In genomic region chr19:11420894-11421606, GRCh38 we compare ENCODE assay signal across 6 cellular contexts. TPM values are rescaled to one million over a fixed set of nuclear protein-coding genes. Genes with fewer than 3 reads are reported as not detected.
A peak's percentile ranks its signal among the peaks of the same experiment; 100 is the strongest.
DNase-seq lines count a peak whose midpoint lies in the region; ATAC-seq lines count a peak whose summit lies in the region.

No MANE protein-coding gene starts in this region.

- ATAC-seq in activated T-cell treated with anti-CD3 and anti-CD28 coated beads, Interleukin-2, amount 50 U/mL, for 72 hours (replicated peaks in 1 of 2): peak in 1 of 2 donors; percentile 12
- no peak for ATAC-seq in HG02840 (IDR thresholded peaks at IDR 0.05; ENCODE audit: low FRiP score, unreplicated experiment)

- H3K9ac ChIP-seq in iPS-18a (ENCODE audit: low read length): peak overlapping the region; percentile 21

- no peaks in the 10 kb centered on the region for H3K9me3 Mint-ChIP-seq in activated T-cell treated with anti-CD3 and anti-CD28 coated beads, Interleukin-2, amount 50 U/mL, for 72 hours

- peak overlapping the region; percentile 72 to 84 for H3K4me3 Mint-ChIP-seq in activated T-cell treated with anti-CD3 and anti-CD28 coated beads, Interleukin-2, amount 50 U/mL, for 72 hours

- H3K9me3 ChIP-seq in iPS-18a (ENCODE audit: control insufficient read depth, low read depth, low read length): no peaks in the 10 kb centered on the region

- no peak for DNase-seq in activated T-cell treated with anti-CD3 and anti-CD28 coated beads, Interleukin-2, amount 50 U/mL, for 72 hours
- no peak for DNase-seq in activated T-cell treated with anti-CD3 and anti-CD28 coated beads, Interleukin-2, amount 50 U/mL, for 48 hours
- DNase-seq in ureter (ENCODE audit: low spot score): no peak

- H3K27ac ChIP-seq in iPS-18a (ENCODE audit: low read length): no peak overlapping the region
- H3K27ac ChIP-seq in urinary bladder (ENCODE audit: low read depth): no peak overlapping the region

- peak overlapping the region; percentile 61 for H3K4me3 ChIP-seq in iPS-18a (ENCODE audit: low read length)
- H3K4me3 ChIP-seq in urinary bladder (ENCODE audit: low read depth, low read length): peak overlapping the region; percentile 29

- H3K36me3 ChIP-seq in iPS-18a (ENCODE audit: control insufficient read depth, low read depth, low read length): no peaks in the 10 kb centered on the region
- H3K36me3 ChIP-seq in urinary bladder (ENCODE audit: insufficient read depth): no peaks in the 10 kb centered on the region

- WGBS in urinary bladder: 22% methylated on average over 28 of the region's 28 CpGs

- peaks cover 69% of the 10 kb centered on the region for H3K27me3 Mint-ChIP-seq in activated T-cell treated with anti-CD3 and anti-CD28 coated beads, Interleukin-2, amount 50 U/mL, for 72 hours (ENCODE audit: low read depth)

- H3K4me1 ChIP-seq in iPS-18a (ENCODE audit: control insufficient read depth, low read depth, low read length) (peaks cover 3% of the 10 kb centered on the region), urinary bladder (ENCODE audit: insufficient read depth) (no peaks in the 10 kb centered on the region)

- H3K27ac Mint-ChIP-seq in activated T-cell treated with anti-CD3 and anti-CD28 coated beads, Interleukin-2, amount 50 U/mL, for 72 hours: no peak overlapping the region

- peaks cover 42% of the 10 kb centered on the region for H3K27me3 ChIP-seq in iPS-18a (ENCODE audit: control insufficient read depth, insufficient read depth, low read length)

- peaks cover 43% of the 10 kb centered on the region for H3K4me1 Mint-ChIP-seq in activated T-cell treated with anti-CD3 and anti-CD28 coated beads, Interleukin-2, amount 50 U/mL, for 72 hours (ENCODE audit: low read depth)

- H3K36me3 Mint-ChIP-seq in activated T-cell treated with anti-CD3 and anti-CD28 coated beads, Interleukin-2, amount 50 U/mL, for 72 hours (ENCODE audit: insufficient read depth in 2 of 2): no peaks in the 10 kb centered on the region

RNA-seq across cellular contexts. Expression of gene RGL3, which starts 1.9 kb away (rescaled TPM):
- total RNA-seq in activated T-cell treated with anti-CD3 and anti-CD28 coated beads, Interleukin-2, amount 50 U/mL, for 72 hours: not detected
- total RNA-seq in urinary bladder: 2.5 TPM
- 6.5 TPM for polyA plus RNA-seq in urinary bladder
- total RNA-seq in ureter: 44.2 TPM

RNA-seq across cellular contexts. Expression of gene ODAD3, which starts 13.9 kb away (rescaled TPM):
- under 1 TPM; 0.16 to 0.50 TPM for total RNA-seq in activated T-cell treated with anti-CD3 and anti-CD28 coated beads, Interleukin-2, amount 50 U/mL, for 72 hours
- total RNA-seq in urinary bladder: 0.48 TPM
- 0.34 TPM for polyA plus RNA-seq in urinary bladder
- total RNA-seq in ureter: 0.78 TPM

RNA-seq across cellular contexts. Expression of gene PRKCSH, which starts 14.4 kb away (rescaled TPM):
- total RNA-seq in activated T-cell treated with anti-CD3 and anti-CD28 coated beads, Interleukin-2, amount 50 U/mL, for 72 hours: 100 to 1,000 TPM; 253 to 266 TPM
- total RNA-seq in urinary bladder (54.9 TPM), ureter (267 TPM)
- 174 TPM for polyA plus RNA-seq in urinary bladder

RNA-seq across cellular contexts. Expression of gene EPOR, which starts 36.9 kb away (rescaled TPM):
- total RNA-seq in activated T-cell treated with anti-CD3 and anti-CD28 coated beads, Interleukin-2, amount 50 U/mL, for 72 hours: 10 to 100 TPM in 1 of 2 donors, 1 to 10 TPM in 1; 9.6 to 11.1 TPM
- total RNA-seq in urinary bladder (2.9 TPM), ureter (6.7 TPM)
- 6.6 TPM for polyA plus RNA-seq in urinary bladder

RNA-seq across cellular contexts. Expression of gene SWSAP1, which starts 46.6 kb away (rescaled TPM):
- total RNA-seq in activated T-cell treated with anti-CD3 and anti-CD28 coated beads, Interleukin-2, amount 50 U/mL, for 72 hours: 1 to 10 TPM; 1.9 to 2.6 TPM
- total RNA-seq in urinary bladder: 1.2 TPM
- 2.4 TPM for polyA plus RNA-seq in urinary bladder
- total RNA-seq in ureter: 4.3 TPM

Comparison
In these comparisons a context has a peak if more than half of its experiments do, and no peak if none do; other contexts are left out.
1. RNA of gene RGL3, which starts 1.9 kb away (total RNA-seq): 44.2 TPM in ureter (single experiment); 2.5 TPM in urinary bladder (single experiment) and not detected in activated T-cell treated with anti-CD3 and anti-CD28 coated beads, Interleukin-2, amount 50 U/mL, for 72 hours; every median in the first group is over 10 times any median in the second.